In genomic region chr12:81015510-81015909, GRCh38 we compare ENCODE assay signal across 17 cellular contexts.
A peak's percentile ranks its signal among the peaks of the same experiment; 100 is the strongest.
DNase-seq lines count a peak whose midpoint lies in the region; ATAC-seq, FAIRE-seq and TF ChIP-seq lines count a peak whose summit lies in the region.
"Had no signal": no experiment of that assay in that cellular context is flagged by ENCODE, and none has a peak within 500 bp of the region (broad histone marks: within the 10 kb centered on the region; RNA-seq: fewer than 3 reads in every experiment).

No MANE protein-coding gene starts in this region.

- H3K9me2 ChIP-seq in PC-3 (replicated peaks; ENCODE audit: low read length) = no peaks in the 10 kb centered on the region

- intact Hi-C loops in PC-3 (cut with micrococcal nuclease) = no loop called here
- intact Hi-C loops in activated CD8-positive, alpha-beta T cell treated with anti-CD3 and anti-CD28 coated beads for 36 hours (cut with micrococcal nuclease) = no loop called here

- no peak overlapping the region for H3K27ac Mint-ChIP-seq in activated CD8-positive, alpha-beta T cell treated with anti-CD3 and anti-CD28 coated beads for 36 hours
- H3K27ac Mint-ChIP-seq: CD14-positive monocyte; CD8-positive, alpha-beta memory T cell; IgD-negative memory B cell had no signal

- no peaks in the 10 kb centered on the region for H3K36me3 Mint-ChIP-seq in activated CD8-positive, alpha-beta T cell treated with anti-CD3 and anti-CD28 coated beads for 36 hours (ENCODE audit: low read depth)
- H3K36me3 Mint-ChIP-seq: CD14-positive monocyte; CD8-positive, alpha-beta memory T cell; IgD-negative memory B cell had no signal

- no peaks in the 10 kb centered on the region for H3K4me1 Mint-ChIP-seq in activated CD8-positive, alpha-beta T cell treated with anti-CD3 and anti-CD28 coated beads for 36 hours (ENCODE audit: low read depth)
- H3K4me1 Mint-ChIP-seq: CD14-positive monocyte; CD8-positive, alpha-beta memory T cell; IgD-negative memory B cell had no signal

- H3K36me3 ChIP-seq in PC-3 (ENCODE audit: low read depth, low read length) (no peaks in the 10 kb centered on the region), H1 (ENCODE audit: control insufficient read depth in 2 of 4, insufficient read depth in 4 of 4, low read length in 3 of 4) (no peaks in the 10 kb centered on the region), mesendoderm (ENCODE audit: control insufficient read depth, insufficient read depth, low read length) (no peaks in the 10 kb centered on the region)
- no peaks in the 10 kb centered on the region for H3K36me3 ChIP-seq in effector memory CD4-positive, alpha-beta T cell (ENCODE audit: control insufficient read depth, insufficient read depth, low read length)

- no peak overlapping the region for H4K8ac ChIP-seq in H1 (ENCODE audit: extremely low read depth, insufficient read depth, low read length)
- H4K8ac ChIP-seq in mesendoderm (ENCODE audit: low read depth, low read length) = no peak overlapping the region

- H3K9me3 Mint-ChIP-seq in activated CD8-positive, alpha-beta T cell treated with anti-CD3 and anti-CD28 coated beads for 36 hours = no peaks in the 10 kb centered on the region

- no peak overlapping the region for H3K4ac ChIP-seq in H1 (replicated peaks; ENCODE audit: insufficient read length, low read depth, low read length)
- H3K4ac ChIP-seq in mesendoderm (ENCODE audit: low read depth, low read length) = no peak overlapping the region

- H3K4me3 ChIP-seq in PC-3 (ENCODE audit: low read length) (no peak overlapping the region), H1 (ENCODE audit: extremely low read depth in 1 of 4, insufficient read depth in 2 of 4, low read depth in 3 of 4, low read length in 4 of 4) (no peak overlapping the region), mesendoderm (ENCODE audit: low read length) (no peak overlapping the region)
- H3K4me3 ChIP-seq in effector memory CD4-positive, alpha-beta T cell (ENCODE audit: insufficient read depth, low read depth, low read length, poor library complexity, severe bottlenecking) = no peak overlapping the region

- BruUV-seq in PC-3 (replicated peaks; lab: Mats Ljungman, UMichigan) = no TSS peak

- H3K27me3 Mint-ChIP-seq in activated CD8-positive, alpha-beta T cell treated with anti-CD3 and anti-CD28 coated beads for 36 hours = no peaks in the 10 kb centered on the region
- H3K27me3 Mint-ChIP-seq: CD8-positive, alpha-beta memory T cell; IgD-negative memory B cell had no signal

- no peak overlapping the region for H4K91ac ChIP-seq in H1 (replicated peaks; ENCODE audit: insufficient read length, low read length)

- H3K9me3 ChIP-seq in PC-3 (ENCODE audit: low read length) (no peaks in the 10 kb centered on the region), H1 (ENCODE audit: insufficient read depth in 2 of 2, low read depth in 1 of 2, low read length in 1 of 2) (no peaks in the 10 kb centered on the region)
- no peaks in the 10 kb centered on the region for H3K9me3 ChIP-seq in effector memory CD4-positive, alpha-beta T cell (ENCODE audit: control insufficient read depth, low read length)

- TF ChIP-seq EP300 in H1 (IDR thresholded peaks at IDR 0.05; ENCODE audit: borderline replicate concordance in 1 of 2, low read depth in 2 of 2, low read length in 2 of 2) = no peak

- H3K79me1 ChIP-seq in H1 (ENCODE audit: low read depth, low read length) (no peaks in the 10 kb centered on the region), mesendoderm (ENCODE audit: low read length) (no peaks in the 10 kb centered on the region)

- H2BK15ac ChIP-seq in H1 (ENCODE audit: low read length) = no peak overlapping the region
- no peak overlapping the region for H2BK15ac ChIP-seq in mesendoderm (replicated peaks; ENCODE audit: low read depth)

- H3K4me1 ChIP-seq in PC-3 (ENCODE audit: insufficient read depth, low read length) (no peaks in the 10 kb centered on the region), H1 (replicated peaks in 1 of 4; ENCODE audit: control insufficient read depth in 3 of 4, insufficient read depth in 4 of 4, low read length in 3 of 4) (no peaks in the 10 kb centered on the region), mesendoderm (ENCODE audit: control insufficient read depth, low read depth, low read length) (no peaks in the 10 kb centered on the region)
- H3K4me1 ChIP-seq in effector memory CD4-positive, alpha-beta T cell (ENCODE audit: control insufficient read depth, insufficient read depth, low read length, poor library complexity, severe bottlenecking) = no peaks in the 10 kb centered on the region

- H3F3A ChIP-seq in PC-3 (ENCODE audit: low read length, unreplicated experiment) = no peaks in the 10 kb centered on the region

- H3K79me2 ChIP-seq in PC-3 (ENCODE audit: low read length) (no peaks in the 10 kb centered on the region), H1 (ENCODE audit: control insufficient read depth in 1 of 2, insufficient read depth in 2 of 2, low read length in 2 of 2) (no peaks in the 10 kb centered on the region), mesendoderm (ENCODE audit: control insufficient read depth, insufficient read depth, low read length) (no peaks in the 10 kb centered on the region)

- H4K5ac ChIP-seq in H1 (ENCODE audit: insufficient read length, low read depth, low read length) = no peak overlapping the region
- H4K5ac ChIP-seq in mesendoderm (ENCODE audit: low read length) = no peak overlapping the region

- H3K27ac ChIP-seq in PC-3 (ENCODE audit: low read length) (no peak overlapping the region), H1 (ENCODE audit: low read depth, low read length) (no peak overlapping the region), mesendoderm (ENCODE audit: low read depth, low read length) (no peak overlapping the region)
- H3K27ac ChIP-seq in effector memory CD4-positive, alpha-beta T cell (ENCODE audit: insufficient read depth, low read length, poor library complexity, severe bottlenecking) = no peak overlapping the region

- ATAC-seq in PC-3 = no peak
- no peak for ATAC-seq in GM21737 (IDR thresholded peaks at IDR 0.05; ENCODE audit: unreplicated experiment)
- ATAC-seq in activated CD8-positive, alpha-beta T cell treated with anti-CD3 and anti-CD28 coated beads for 36 hours = no peak
- ATAC-seq: HCT116 had no signal

- H3K14ac ChIP-seq in H1 (ENCODE audit: insufficient read length) = no peak overlapping the region

- H2BK5ac ChIP-seq in H1 (ENCODE audit: low read depth, low read length) = no peak overlapping the region
- H2BK5ac ChIP-seq in mesendoderm (ENCODE audit: low read length) = no peak overlapping the region

- no peak for FAIRE-seq in H1 (lab: Jason Lieb, UNC)
- FAIRE-seq: GM12892, GM19239, H54 had no signal

- H3K4me3 Mint-ChIP-seq in activated CD8-positive, alpha-beta T cell treated with anti-CD3 and anti-CD28 coated beads for 36 hours = no peak overlapping the region
- H3K4me3 Mint-ChIP-seq: CD14-positive monocyte; CD8-positive, alpha-beta memory T cell; IgD-negative memory B cell had no signal

- H3K4me2 ChIP-seq in PC-3 (ENCODE audit: low read length) = no peak overlapping the region
- no peak overlapping the region for H3K4me2 ChIP-seq in H1 (ENCODE audit: insufficient read depth in 1 of 2, low read depth in 2 of 2, low read length in 2 of 2)
- no peak overlapping the region for H3K4me2 ChIP-seq in mesendoderm (ENCODE audit: low read length)

- no peak for TF ChIP-seq RAD21 in H1 (IDR thresholded peaks at IDR 0.05 in 1 of 2, conservative IDR thresholded peaks at IDR 0.05 in 1 of 2; ENCODE audit: low read depth in 2 of 2, low read length in 2 of 2)

- H2AK5ac ChIP-seq in H1 (ENCODE audit: low read depth, low read length) = no peak overlapping the region
- H2AK5ac ChIP-seq in mesendoderm (ENCODE audit: low read length) = no peak overlapping the region

- H3K27me3 ChIP-seq in PC-3 (ENCODE audit: low read length) (no peaks in the 10 kb centered on the region), H1 (replicated peaks in 1 of 4; ENCODE audit: control insufficient read depth in 3 of 4, extremely low read depth in 1 of 4, insufficient read depth in 3 of 4, low read length in 3 of 4) (no peaks in the 10 kb centered on the region), mesendoderm (ENCODE audit: insufficient read depth, low read length, poor library complexity) (no peaks in the 10 kb centered on the region)
- no peaks in the 10 kb centered on the region for H3K27me3 ChIP-seq in effector memory CD4-positive, alpha-beta T cell (replicated peaks; ENCODE audit: control insufficient read depth, insufficient read depth, low read length, poor library complexity, severe bottlenecking)

- POLR2A ChIA-PET in PC-3 (lab: Charles Lee; ENCODE audit: unreplicated experiment) = no interaction called here
- POLR2A ChIA-PET in H1 (lab: Charles Lee; ENCODE audit: partially characterized antibody) = no interaction called here
- POLR2A ChIA-PET in activated CD8-positive, alpha-beta T cell treated with anti-CD3 and anti-CD28 coated beads for 36 hours (lab: Charles Lee) = no interaction called here

- 77% methylated on average over 6 of the region's 6 CpGs; no CpG with 5 or more reads in 1 of the 2 experiments for WGBS in H1 (ENCODE audit: extremely low coverage in 1 of 2, insufficient coverage in 1 of 2, insufficient read length in 1 of 2, insufficient replicate concordance in 2 of 2, low coverage in 1 of 2, low lambda C conversion rate in 2 of 2, missing lambda C conversion rate in 1 of 2), 2 experiments
- no CpG with 5 or more reads among the region's 6 CpGs for WGBS in mesendoderm (ENCODE audit: extremely low coverage, insufficient coverage, low lambda C conversion rate)

- no peak for TF ChIP-seq POLR2A in H1 (IDR thresholded peaks at IDR 0.05; ENCODE audit: control extremely low read depth in 1 of 2, low read depth in 2 of 2, low read length in 2 of 2)

- DNase-seq in Daoy (ENCODE audit: low read depth) (peak; percentile 30), PC-3 (peak; percentile 5), H1 (ENCODE audit: low read depth in 1 of 2, low spot score in 2 of 2) (no peak), mesendoderm (peak; percentile 10)
- DNase-seq in effector memory CD4-positive, alpha-beta T cell = no peak
- no peak for DNase-seq in activated CD8-positive, alpha-beta T cell treated with anti-CD3 and anti-CD28 coated beads for 36 hours
- DNase-seq: CD8-positive, alpha-beta memory T cell; DMS79 treated with DMSO at 0.1 percent for 48 hours; GDM1; KG1 had no signal

- H4K20me1 ChIP-seq in PC-3 (ENCODE audit: low read length) (no peaks in the 10 kb centered on the region), H1 (replicated peaks in 1 of 2; ENCODE audit: control insufficient read depth in 1 of 2, insufficient read depth in 2 of 2, low read length in 2 of 2) (no peaks in the 10 kb centered on the region)

- CTCF ChIA-PET in PC-3 (lab: Charles Lee) (no interaction called here), H1 (lab: Charles Lee; ENCODE audit: partially characterized antibody) (no interaction called here)
- CTCF ChIA-PET in activated CD8-positive, alpha-beta T cell treated with anti-CD3 and anti-CD28 coated beads for 36 hours (lab: Charles Lee) = no interaction called here

- H3K18ac ChIP-seq in H1 (ENCODE audit: extremely low read depth, low read length) (no peak overlapping the region), mesendoderm (ENCODE audit: low read length) (no peak overlapping the region)

- TF ChIP-seq CTCF in PC-3 (conservative IDR thresholded peaks at IDR 0.05; ENCODE audit: low read depth, low read length) = no peak
- no peak for TF ChIP-seq CTCF in H1 (IDR thresholded peaks at IDR 0.05; ENCODE audit: control extremely low read depth in 1 of 3, insufficient read depth in 1 of 3, low read depth in 1 of 3, low read length in 3 of 3)
- TF ChIP-seq CTCF in activated CD8-positive, alpha-beta T cell treated with anti-CD3 and anti-CD28 coated beads for 36 hours (IDR thresholded peaks at IDR 0.05) = no peak

- H3K56ac ChIP-seq in H1 (replicated peaks; ENCODE audit: insufficient read length, low read depth, low read length) = no peak overlapping the region
- no peak overlapping the region for H3K56ac ChIP-seq in mesendoderm (ENCODE audit: low read length)

- no peak overlapping the region for H2BK120ac ChIP-seq in H1 (replicated peaks; ENCODE audit: low read depth, low read length)
- H2BK120ac ChIP-seq in mesendoderm (ENCODE audit: low read depth, low read length) = peak overlapping the region; percentile 78

- no peaks in the 10 kb centered on the region for H3K23me2 ChIP-seq in H1 (ENCODE audit: low read depth, low read length)

- H3K23ac ChIP-seq in H1 (ENCODE audit: insufficient read length) (no peak overlapping the region), mesendoderm (ENCODE audit: low read length) (no peak overlapping the region)

- no peak overlapping the region for H2AFZ ChIP-seq in PC-3 (ENCODE audit: low read length)
- H2AFZ ChIP-seq in H1 (ENCODE audit: low read length) = 0 out of 2 replicates have a peak overlapping the region, but pooled peaks have one; percentile 23

- H3K9ac ChIP-seq in PC-3 (ENCODE audit: low read length) (no peak overlapping the region), H1 (replicated peaks in 1 of 4; ENCODE audit: extremely low read depth in 1 of 4, low read depth in 3 of 4, low read length in 3 of 4) (no peak overlapping the region), mesendoderm (ENCODE audit: low read length) (no peak overlapping the region)

- no peak overlapping the region for H2BK12ac ChIP-seq in H1 (ENCODE audit: low read depth, low read length)

- no peak overlapping the region for H2BK20ac ChIP-seq in H1 (ENCODE audit: low read length)

Comparison
In these comparisons a context has a peak if more than half of its experiments do, and no peak if none do; other contexts are left out.
1. DNase-seq: peak in Daoy (single experiment), PC-3 (single experiment) and mesendoderm (single experiment); none in H1 (0 of 2), effector memory CD4-positive, alpha-beta T cell (0 of 3) and activated CD8-positive, alpha-beta T cell treated with anti-CD3 and anti-CD28 coated beads for 36 hours (single experiment).